In genomic region chr6:104418839-104419238, GRCh38 we compare ENCODE assay signal across 30 cellular contexts.
DNase-seq lines count a peak whose midpoint lies in the region; FAIRE-seq and TF ChIP-seq lines count a peak whose summit lies in the region.
"Had no signal": no experiment of that assay in that cellular context is flagged by ENCODE, and none has a peak within 500 bp of the region (broad histone marks: within the 10 kb centered on the region; RNA-seq: fewer than 3 reads in every experiment).

No MANE protein-coding gene starts in this region.

- H3K18ac ChIP-seq in H1 (ENCODE audit: extremely low read depth, low read length) (no peak overlapping the region), neuronal stem cell (ENCODE audit: low read length) (no peak overlapping the region)

- H3K23me2 ChIP-seq in H1 (ENCODE audit: low read depth, low read length), result no peaks in the 10 kb centered on the region; the same call in 1 of the 2 replicates

- no peak for TF ChIP-seq CTCF in HL-60 (IDR thresholded peaks at IDR 0.05; ENCODE audit: insufficient read depth, low read length)
- no peak for TF ChIP-seq CTCF in H1 (IDR thresholded peaks at IDR 0.05; ENCODE audit: control extremely low read depth in 1 of 3, insufficient read depth in 1 of 3, low read depth in 1 of 3, low read length in 3 of 3)

- H3K56ac ChIP-seq in H1 (replicated peaks; ENCODE audit: insufficient read length, low read depth, low read length), result no peak overlapping the region

- no peaks in the 10 kb centered on the region for H4K20me1 ChIP-seq in BLaER1 treated with 17β-estradiol and CSF1 and Interleukin-3, amounts not matched to agents 10 nM and 100 nM
- no peaks in the 10 kb centered on the region for H4K20me1 ChIP-seq in H1 (replicated peaks in 1 of 2; ENCODE audit: control insufficient read depth in 1 of 2, insufficient read depth in 2 of 2, low read length in 2 of 2)
- H4K20me1 ChIP-seq: BLaER1 had no signal

- TF ChIP-seq RAD21 in H1 (IDR thresholded peaks at IDR 0.05 in 1 of 2, conservative IDR thresholded peaks at IDR 0.05 in 1 of 2; ENCODE audit: low read depth in 2 of 2, low read length in 2 of 2), result no peak

- no peak overlapping the region; a peak in 1 of 22 replicates for H3K9ac ChIP-seq in BLaER1 treated with 17β-estradiol and CSF1 and Interleukin-3, amounts not matched to agents 10 nM and 100 nM
- H3K9ac ChIP-seq in H1 (replicated peaks in 1 of 4; ENCODE audit: extremely low read depth in 1 of 4, low read depth in 3 of 4, low read length in 3 of 4) (no peak overlapping the region), neuronal stem cell (ENCODE audit: low read depth, low read length, poor library complexity) (no peak overlapping the region)
- H3K9ac ChIP-seq: BLaER1 had no signal

- H2BK120ac ChIP-seq in H1 (replicated peaks; ENCODE audit: low read depth, low read length), result no peak overlapping the region
- H2BK120ac ChIP-seq in neuronal stem cell (ENCODE audit: low read depth, low read length), result no peak overlapping the region

- no peaks in the 10 kb centered on the region for H3K27me3 ChIP-seq in BLaER1 treated with 17β-estradiol and CSF1 and Interleukin-3, amounts not matched to agents 10 nM and 100 nM
- H3K27me3 ChIP-seq in HL-60 (ENCODE audit: insufficient read depth, poor library complexity, severe bottlenecking) (no peaks in the 10 kb centered on the region), H1 (replicated peaks in 1 of 4; ENCODE audit: control insufficient read depth in 3 of 4, extremely low read depth in 1 of 4, insufficient read depth in 3 of 4, low read length in 3 of 4) (no peaks in the 10 kb centered on the region), neuronal stem cell (ENCODE audit: control insufficient read depth in 3 of 3, insufficient read depth in 3 of 3, low read depth in 1 of 3, low read length in 3 of 3) (no peaks in the 10 kb centered on the region)
- H3K27me3 ChIP-seq: BE2C, BLaER1 had no signal

- H3K14ac ChIP-seq in H1 (ENCODE audit: insufficient read length) (no peak overlapping the region), neuronal stem cell (ENCODE audit: low read length) (no peak overlapping the region)

- intact Hi-C loops in posterior cingulate gyrus (cut with DNase I), result no loop called here

- DNase-seq in HL-60 (ENCODE audit: low read depth in 1 of 2, low spot score in 1 of 2) (no peak), H1 (ENCODE audit: low read depth in 1 of 2, low spot score in 2 of 2) (no peak), neuronal stem cell (ENCODE audit: low spot score) (no peak), NCI-H187 (lab: John Stamatoyannopoulos, UW) (no peak), Kasumi-1 (lab: John Stamatoyannopoulos, UW) (no peak), posterior cingulate gyrus (no peak), kidney glomerular epithelial cell (lab: John Stamatoyannopoulos, UW) (no peak)
- DNase-seq: 8988T; ACHN; BE2C; C1 segment of cervical spinal cord; Caco-2; Calu3; CD4-positive, alpha-beta memory T cell; CD4-positive, alpha-beta T cell; CD4-positive, CD25-positive, alpha-beta regulatory T cell; CD8-positive, alpha-beta memory T cell; CD8-positive, alpha-beta T cell; COR-L47; DMS 273 treated with DMSO at 0.1 percent for 48 hours; DMS153; DMS79; DMS79 treated with DMSO at 0.1 percent for 48 hours had no signal

- WGBS in H1 (ENCODE audit: extremely low coverage in 1 of 2, insufficient coverage in 1 of 2, insufficient read length in 1 of 2, insufficient replicate concordance in 2 of 2, low coverage in 1 of 2, low lambda C conversion rate in 2 of 2, missing lambda C conversion rate in 1 of 2), 2 experiments, result 86% methylated on average over 3 of the region's 3 CpGs; no CpG with 5 or more reads in 1 of the 2 experiments
- no CpG with 5 or more reads among the region's 3 CpGs for WGBS in neuronal stem cell (ENCODE audit: extremely low coverage in 2 of 2, insufficient read length in 2 of 2, insufficient replicate concordance in 1 of 2), 2 donors

- H2AK5ac ChIP-seq in H1 (ENCODE audit: low read depth, low read length) (no peak overlapping the region), neuronal stem cell (ENCODE audit: low read depth, low read length) (no peak overlapping the region)

- no peak overlapping the region for H4K5ac ChIP-seq in H1 (ENCODE audit: insufficient read length, low read depth, low read length)

- H2BK15ac ChIP-seq in H1 (ENCODE audit: low read length) (no peak overlapping the region), neuronal stem cell (ENCODE audit: low read length) (no peak overlapping the region)

- no peak for TF ChIP-seq EP300 in H1 (IDR thresholded peaks at IDR 0.05; ENCODE audit: borderline replicate concordance in 1 of 2, low read depth in 2 of 2, low read length in 2 of 2)

- H3K4me2 ChIP-seq in BLaER1 treated with 17β-estradiol and CSF1 and Interleukin-3, amounts not matched to agents 10 nM and 100 nM, result peak overlapping the region in 3 of 11 experiments; percentile 47 to 52 (median 50); a peak in 3 of 22 replicates
- H3K4me2 ChIP-seq in H1 (ENCODE audit: insufficient read depth in 1 of 2, low read depth in 2 of 2, low read length in 2 of 2) (no peak overlapping the region), neuronal stem cell (ENCODE audit: insufficient read depth, low read length, poor library complexity, severe bottlenecking) (peak overlapping the region; percentile 14)
- H3K4me2 ChIP-seq: A549, BLaER1 had no signal

- H2AFZ ChIP-seq in H1 (ENCODE audit: low read length) (no peak overlapping the region), neuronal stem cell (ENCODE audit: low read length) (no peak overlapping the region)

- H3K79me1 ChIP-seq in H1 (ENCODE audit: low read depth, low read length), result no peaks in the 10 kb centered on the region
- H3K79me1 ChIP-seq in neuronal stem cell (ENCODE audit: low read depth, low read length), result no peaks in the 10 kb centered on the region

- no peaks in the 10 kb centered on the region for H3K36me3 ChIP-seq in BLaER1 treated with 17β-estradiol and CSF1 and Interleukin-3, amounts not matched to agents 10 nM and 100 nM
- H3K36me3 ChIP-seq in H1 (ENCODE audit: control insufficient read depth in 2 of 4, insufficient read depth in 4 of 4, low read length in 3 of 4), result no peaks in the 10 kb centered on the region; a peak in 1 of 8 replicates
- H3K36me3 ChIP-seq in neuronal stem cell (replicated peaks in 1 of 2; ENCODE audit: control insufficient read depth in 2 of 2, insufficient read depth in 2 of 2, low read length in 2 of 2), result no peaks in the 10 kb centered on the region
- H3K36me3 ChIP-seq: BE2C, BLaER1 had no signal

- H2BK12ac ChIP-seq in H1 (ENCODE audit: low read depth, low read length) (no peak overlapping the region), neuronal stem cell (ENCODE audit: low read length) (no peak overlapping the region)

- FAIRE-seq in H1 (lab: Jason Lieb, UNC), result no peak
- FAIRE-seq: A204.1, A549, D721Med had no signal

- H2BK5ac ChIP-seq in H1 (ENCODE audit: low read depth, low read length) (no peak overlapping the region), neuronal stem cell (ENCODE audit: low read length) (no peak overlapping the region)

- no peak for TF ChIP-seq POLR2A in H1 (IDR thresholded peaks at IDR 0.05; ENCODE audit: control extremely low read depth in 1 of 2, low read depth in 2 of 2, low read length in 2 of 2)

- H3K9me3 ChIP-seq in BLaER1 treated with 17β-estradiol and CSF1 and Interleukin-3, amounts not matched to agents 10 nM and 100 nM (replicated peaks in 1 of 11), result peaks cover 6 to 83% (median 11%) of the 10 kb centered on the region in 11 experiments; a peak in 20 of 22 replicates
- H3K9me3 ChIP-seq in H1 (ENCODE audit: insufficient read depth in 2 of 2, low read depth in 1 of 2, low read length in 1 of 2) (no peaks in the 10 kb centered on the region), neuronal stem cell (replicated peaks in 1 of 2; ENCODE audit: control insufficient read depth in 2 of 2, insufficient read depth in 1 of 2, low read depth in 1 of 2, low read length in 2 of 2) (no peaks in the 10 kb centered on the region)
- H3K9me3 ChIP-seq: A549, BE2C, Caco-2 had no signal

- peaks cover 8 to 29% (median 19%) of the 10 kb centered on the region in 10 experiments for H3K4me1 ChIP-seq in BLaER1 treated with 17β-estradiol and CSF1 and Interleukin-3, amounts not matched to agents 10 nM and 100 nM
- H3K4me1 ChIP-seq in H1 (replicated peaks in 1 of 4; ENCODE audit: control insufficient read depth in 3 of 4, insufficient read depth in 4 of 4, low read length in 3 of 4) (no peaks in the 10 kb centered on the region), neuronal stem cell (ENCODE audit: control insufficient read depth in 2 of 2, insufficient read depth in 1 of 2, low read depth in 1 of 2, low read length in 2 of 2) (peaks cover 0 to 3% of the 10 kb centered on the region in 2 donors)
- H3K4me1 ChIP-seq: A549, Caco-2 had no signal

- H3K4me3 ChIP-seq in BLaER1 treated with 17β-estradiol and CSF1 and Interleukin-3, amounts not matched to agents 10 nM and 100 nM, result no peak overlapping the region
- H3K4me3 ChIP-seq in HL-60 (replicated peaks; ENCODE audit: insufficient read depth, low read length) (no peak overlapping the region), H1 (ENCODE audit: extremely low read depth in 1 of 4, insufficient read depth in 2 of 4, low read depth in 3 of 4, low read length in 4 of 4) (no peak overlapping the region), neuronal stem cell (ENCODE audit: low read length in 2 of 2) (no peak overlapping the region)
- H3K4me3 ChIP-seq: A549, BLaER1 had no signal

- no peak overlapping the region for H4K91ac ChIP-seq in H1 (replicated peaks; ENCODE audit: insufficient read length, low read length)
- H4K91ac ChIP-seq in neuronal stem cell (ENCODE audit: low read depth, low read length, poor library complexity), result no peak overlapping the region

- H3K79me2 ChIP-seq in H1 (ENCODE audit: control insufficient read depth in 1 of 2, insufficient read depth in 2 of 2, low read length in 2 of 2), result no peaks in the 10 kb centered on the region

- CTCF ChIA-PET in H1 (lab: Charles Lee; ENCODE audit: partially characterized antibody), result no interaction called here

- H3K23ac ChIP-seq in H1 (ENCODE audit: insufficient read length) (no peak overlapping the region), neuronal stem cell (ENCODE audit: low read depth, low read length, poor library complexity) (no peak overlapping the region)

- H4K8ac ChIP-seq in H1 (ENCODE audit: extremely low read depth, insufficient read depth, low read length), result no peak overlapping the region
- H4K8ac ChIP-seq in neuronal stem cell (ENCODE audit: low read depth, low read length), result no peak overlapping the region

- no peak overlapping the region for H2BK20ac ChIP-seq in H1 (ENCODE audit: low read length)

- POLR2A ChIA-PET in H1 (lab: Charles Lee; ENCODE audit: partially characterized antibody), result no interaction called here

- peak overlapping the region in 9 of 11 experiments; percentile 49 to 85 (median 74); a peak in 13 of 22 replicates for H3K27ac ChIP-seq in BLaER1 treated with 17β-estradiol and CSF1 and Interleukin-3, amounts not matched to agents 10 nM and 100 nM
- H3K27ac ChIP-seq in HL-60 (replicated peaks) (peak overlapping the region; percentile 66), H1 (ENCODE audit: low read depth, low read length) (no peak overlapping the region), neuronal stem cell (replicated peaks; ENCODE audit: low read length) (no peak overlapping the region)
- H3K27ac ChIP-seq: 22Rv1, A549, BLaER1, C4-2B had no signal

- H3K4ac ChIP-seq in H1 (replicated peaks; ENCODE audit: insufficient read length, low read depth, low read length), result no peak overlapping the region
- no peak overlapping the region for H3K4ac ChIP-seq in neuronal stem cell (ENCODE audit: low read length)

TF ChIP-seq in H1, 55 proteins besides CTCF, POLR2A, EP300 and RAD21 (continues in another document):
- no peak for TF ChIP-seq TEAD4 (IDR thresholded peaks at IDR 0.05; ENCODE audit: low read depth, low read length)

Comparison
In these comparisons a context has a peak if more than half of its experiments do, and no peak if none do; other contexts are left out.
1. H3K27ac ChIP-seq: peak in BLaER1 treated with 17β-estradiol and CSF1 and Interleukin-3, amounts not matched to agents 10 nM and 100 nM (9 of 11) and HL-60 (single experiment); none in H1 (single experiment) and neuronal stem cell (single experiment).